13 cellular contexts compared by ENCODE assay signal in genomic region chr3:99430348-99431134, GRCh38.
DNase-seq lines count a peak whose midpoint lies in the region; ATAC-seq and TF ChIP-seq lines count a peak whose summit lies in the region.
"Had no signal": no experiment of that assay in that cellular context is flagged by ENCODE, and none has a peak within 500 bp of the region (broad histone marks: within the 10 kb centered on the region; RNA-seq: fewer than 3 reads in every experiment).

No MANE protein-coding gene starts in this region.

- peak; percentile 16 for DNase-seq in GM10266 (ENCODE audit: extremely low spot score)
- no peak for DNase-seq in SK-N-MC (ENCODE audit: low read depth, low spot score)
- DNase-seq in glutamatergic neuron: no peak
- DNase-seq in DMS153 (lab: John Stamatoyannopoulos, UW): no peak
- DNase-seq in Calu3: no peak
- DNase-seq in activated T-cell treated with anti-CD3 and anti-CD28 coated beads, Interleukin-2, amount 50 U/mL, for 1 hour: no peak
- DNase-seq: activated CD8-positive, alpha-beta memory T cell treated with anti-CD3 and anti-CD28 coated beads, Interleukin-2, amount 10 ng/mL, durations not matched to agents 7 days and 5 days; activated naive CD8-positive, alpha-beta T cell treated with anti-CD3 and anti-CD28 coated beads for 36 hours; NCI-H2171 treated with DMSO at 0.1 percent for 48 hours; ovary; WERI-Rb-1 had no signal

- no peaks in the 10 kb centered on the region for H3K36me3 ChIP-seq in SK-N-MC (ENCODE audit: insufficient read depth, low read length)
- H3K36me3 ChIP-seq: ovary, WERI-Rb-1 had no signal

- no peak overlapping the region for H3K4me3 ChIP-seq in SK-N-MC
- H3K4me3 ChIP-seq: ovary had no signal

- intact Hi-C loops in Calu3 (cut with micrococcal nuclease; ENCODE audit: unreplicated experiment): no loop called here

- H3K9me3 Mint-ChIP-seq in glutamatergic neuron (ENCODE audit: unreplicated experiment) (no peaks in the 10 kb centered on the region), Calu3 (ENCODE audit: low read depth, unreplicated experiment) (peaks cover 2% of the 10 kb centered on the region)
- H3K9me3 Mint-ChIP-seq: activated naive CD8-positive, alpha-beta T cell treated with anti-CD3 and anti-CD28 coated beads for 36 hours had no signal

- H3K4me3 Mint-ChIP-seq in glutamatergic neuron (ENCODE audit: unreplicated experiment): no peak overlapping the region
- no peak overlapping the region for H3K4me3 Mint-ChIP-seq in Calu3 (ENCODE audit: low read depth, unreplicated experiment)
- H3K4me3 Mint-ChIP-seq: activated CD8-positive, alpha-beta memory T cell treated with anti-CD3 and anti-CD28 coated beads, Interleukin-2, amount 10 ng/mL, durations not matched to agents 7 days and 5 days; activated naive CD8-positive, alpha-beta T cell treated with anti-CD3 and anti-CD28 coated beads for 36 hours had no signal

- TF ChIP-seq CTCF in GM10266 (IDR thresholded peaks at IDR 0.05; ENCODE audit: control insufficient read depth, insufficient read depth, low read depth, missing control alignments) (no peak), glutamatergic neuron (IDR thresholded peaks at IDR 0.05; ENCODE audit: partially characterized antibody, unreplicated experiment) (no peak), Calu3 (IDR thresholded peaks at IDR 0.05; ENCODE audit: unreplicated experiment) (no peak)

- no peak overlapping the region for H3K27ac Mint-ChIP-seq in glutamatergic neuron (ENCODE audit: unreplicated experiment)
- no peak overlapping the region for H3K27ac Mint-ChIP-seq in Calu3 (ENCODE audit: unreplicated experiment)
- H3K27ac Mint-ChIP-seq: activated CD8-positive, alpha-beta memory T cell treated with anti-CD3 and anti-CD28 coated beads, Interleukin-2, amount 10 ng/mL, durations not matched to agents 7 days and 5 days; activated naive CD8-positive, alpha-beta T cell treated with anti-CD3 and anti-CD28 coated beads for 36 hours had no signal

- ATAC-seq in GM19468 (IDR thresholded peaks at IDR 0.05; ENCODE audit: extremely low read depth, unreplicated experiment): peak; percentile 47
- peak; percentile 77 for ATAC-seq in HG02870 (IDR thresholded peaks at IDR 0.05; ENCODE audit: unreplicated experiment)
- ATAC-seq: activated CD8-positive, alpha-beta memory T cell treated with anti-CD3 and anti-CD28 coated beads, Interleukin-2, amount 10 ng/mL, durations not matched to agents 7 days and 5 days had no signal

- H3K27me3 Mint-ChIP-seq in glutamatergic neuron (ENCODE audit: unreplicated experiment): no peaks in the 10 kb centered on the region
- H3K27me3 Mint-ChIP-seq in Calu3 (ENCODE audit: unreplicated experiment): no peaks in the 10 kb centered on the region
- H3K27me3 Mint-ChIP-seq: activated CD8-positive, alpha-beta memory T cell treated with anti-CD3 and anti-CD28 coated beads, Interleukin-2, amount 10 ng/mL, durations not matched to agents 7 days and 5 days; activated naive CD8-positive, alpha-beta T cell treated with anti-CD3 and anti-CD28 coated beads for 36 hours had no signal

- no peak overlapping the region for H3K9ac ChIP-seq in SK-N-MC (ENCODE audit: insufficient read length)

- H3K36me3 Mint-ChIP-seq in glutamatergic neuron (ENCODE audit: unreplicated experiment): no peaks in the 10 kb centered on the region
- H3K36me3 Mint-ChIP-seq in Calu3 (ENCODE audit: insufficient read depth, unreplicated experiment): no peaks in the 10 kb centered on the region
- H3K36me3 Mint-ChIP-seq: activated CD8-positive, alpha-beta memory T cell treated with anti-CD3 and anti-CD28 coated beads, Interleukin-2, amount 10 ng/mL, durations not matched to agents 7 days and 5 days; activated naive CD8-positive, alpha-beta T cell treated with anti-CD3 and anti-CD28 coated beads for 36 hours had no signal

- CTCF ChIA-PET in Calu3 (lab: Charles Lee): no interaction called here

- H3K4me1 Mint-ChIP-seq in glutamatergic neuron (ENCODE audit: low read depth, unreplicated experiment) (peaks cover 4% of the 10 kb centered on the region), Calu3 (ENCODE audit: low read depth, unreplicated experiment) (no peaks in the 10 kb centered on the region)
- H3K4me1 Mint-ChIP-seq: activated CD8-positive, alpha-beta memory T cell treated with anti-CD3 and anti-CD28 coated beads, Interleukin-2, amount 10 ng/mL, durations not matched to agents 7 days and 5 days; activated naive CD8-positive, alpha-beta T cell treated with anti-CD3 and anti-CD28 coated beads for 36 hours had no signal

- H3K9me3 ChIP-seq in SK-N-MC (ENCODE audit: low read depth, low read length): peaks cover 3% of the 10 kb centered on the region; the same call in 1 of the 2 replicates
- H3K9me3 ChIP-seq: ovary had no signal

- peak overlapping the region; percentile 23; the same call in 1 of the 2 replicates for H3K27ac ChIP-seq in SK-N-MC
- H3K27ac ChIP-seq: ovary, WERI-Rb-1 had no signal

- BruUV-seq in Calu3 (replicated peaks; lab: Mats Ljungman, UMichigan): no TSS peak
